8 cellular contexts compared by ENCODE assay signal in genomic region chr1:236685917-236686814, GRCh38. TPM values are rescaled to one million over a fixed set of nuclear protein-coding genes. Genes with fewer than 3 reads are reported as not detected.
DNase-seq lines count a peak whose midpoint lies in the region; ATAC-seq and TF ChIP-seq lines count a peak whose summit lies in the region.

Gene ACTN2, plus strand, starts transcription at chr1:236686499. Its CDS starts 175 bp downstream, at chr1:236686674.

- no peak for TF ChIP-seq EP300 in neural cell (conservative IDR thresholded peaks at IDR 0.05; ENCODE audit: poor library complexity, severe bottlenecking)

- TF ChIP-seq RAD21 in neural cell (conservative IDR thresholded peaks at IDR 0.05), result no peak

- H3K9me3 ChIP-seq in neural cell (ENCODE audit: low read length), result no peaks in the 10 kb centered on the region

- H3K36me3 ChIP-seq in neural cell (ENCODE audit: insufficient read depth, low read length), result no peaks in the 10 kb centered on the region

- peak within 1 kb of the TSS; percentile 33 for H2AFZ ChIP-seq in neural cell (ENCODE audit: low read depth, low read length)

- H3K27ac ChIP-seq in neural cell (ENCODE audit: low read length), result no peak within 1 kb of the TSS
- H3K27ac ChIP-seq in substantia nigra (ENCODE audit: low read depth, low read length, poor library complexity, severe bottlenecking), result peak within 1 kb of the TSS; percentile 54

- TF ChIP-seq CTCF in fibroblast of pulmonary artery (IDR thresholded peaks at IDR 0.05; ENCODE audit: low read length, missing control alignments), result no peak
- TF ChIP-seq CTCF in neural cell (IDR thresholded peaks at IDR 0.05; ENCODE audit: poor library complexity, severe bottlenecking), result no peak

- H3K27me3 ChIP-seq in neural cell (ENCODE audit: insufficient read depth, low read depth, low read length), result peaks cover 16% of the 10 kb centered on the region

- H3K79me2 ChIP-seq in neural cell (replicated peaks; ENCODE audit: insufficient read depth, low read length), result no peaks in the 10 kb centered on the region

- H3K4me3 ChIP-seq in GM08714 (ENCODE audit: low read length) (peak within 1 kb of the TSS; percentile 57; the same call in 1 of the 2 replicates), fibroblast of pulmonary artery (replicated peaks; ENCODE audit: low read depth, low read length) (peak within 1 kb of the TSS; percentile 48), neural cell (ENCODE audit: low read length) (peak within 1 kb of the TSS; percentile 62)

- H3K9me2 ChIP-seq in neural cell (ENCODE audit: insufficient read depth, low read length), result no peaks in the 10 kb centered on the region

- peak; percentile 70 for ATAC-seq in HG02623 (IDR thresholded peaks at IDR 0.05; ENCODE audit: unreplicated experiment)

- peak within 1 kb of the TSS; percentile 49 for H3K9ac ChIP-seq in neural cell (ENCODE audit: low read length)

- H4K20me1 ChIP-seq in neural cell (ENCODE audit: insufficient read depth), result no peaks in the 10 kb centered on the region

- peak within 1 kb of the TSS; percentile 39 for H3K4me2 ChIP-seq in neural cell (ENCODE audit: low read length)

- peaks cover 5% of the 10 kb centered on the region for H3F3A ChIP-seq in neural cell (ENCODE audit: insufficient read depth, low read length, poor library complexity, severe bottlenecking)

- DNase-seq in NCI-H460 (ENCODE audit: extremely low read depth, low read depth), result peak; percentile 21
- DNase-seq in activated T-cell treated with anti-CD3 and anti-CD28 coated beads, Interleukin-2, amount 50 U/mL, for 48 hours, result peak; percentile 52 to 68
- DNase-seq in fibroblast of pulmonary artery (ENCODE audit: low read depth), result peak; percentile 33
- peak in 32 of 49 donors; percentile 15 to 74 (median 44) for DNase-seq in substantia nigra (lab: John Stamatoyannopoulos, UW)
- no peak for DNase-seq in NCI-H1048 (lab: John Stamatoyannopoulos, UW)

TF ChIP-seq in neural cell, 6 proteins besides CTCF, POLR2A, EP300 and RAD21:
- TF ChIP-seq REST (IDR thresholded peaks at IDR 0.05; ENCODE audit: borderline replicate concordance), result no peak
- TF ChIP-seq EZH2 (IDR thresholded peaks at IDR 0.05; ENCODE audit: borderline replicate concordance, insufficient read depth, low read length, poor library complexity, severe bottlenecking), result no peak
- peak; percentile 48 for TF ChIP-seq MXI1 (conservative IDR thresholded peaks at IDR 0.05; ENCODE audit: poor library complexity, severe bottlenecking)

RNA-seq across cellular contexts. Expression of gene ACTN2, which starts in this region (rescaled TPM):
- 0.25 TPM in 1 of 2 replicates, not detected in the other for total RNA-seq in NCI-H460 (2014; rRNA removed; shearing (Covaris generic))
- 0.01 and 0.07 TPM in 2 replicates for polyA plus RNA-seq in NCI-H460 (2014; cell fraction: nucleus; rRNA removed)
- 6.1 and 14.9 TPM in 2 replicates for polyA plus RNA-seq in neural cell
- polyA minus RNA-seq in neural cell, result 1.7 and 3.9 TPM in 2 replicates

Comparison
In these comparisons a context has a peak if more than half of its experiments do, and no peak if none do; other contexts are left out.
1. Peak in DNase-seq in NCI-H460; RNA of the gene not detected or under 1 TPM.